ENCODE assay signal across 1 cellular context in the genomic region with DNA sequence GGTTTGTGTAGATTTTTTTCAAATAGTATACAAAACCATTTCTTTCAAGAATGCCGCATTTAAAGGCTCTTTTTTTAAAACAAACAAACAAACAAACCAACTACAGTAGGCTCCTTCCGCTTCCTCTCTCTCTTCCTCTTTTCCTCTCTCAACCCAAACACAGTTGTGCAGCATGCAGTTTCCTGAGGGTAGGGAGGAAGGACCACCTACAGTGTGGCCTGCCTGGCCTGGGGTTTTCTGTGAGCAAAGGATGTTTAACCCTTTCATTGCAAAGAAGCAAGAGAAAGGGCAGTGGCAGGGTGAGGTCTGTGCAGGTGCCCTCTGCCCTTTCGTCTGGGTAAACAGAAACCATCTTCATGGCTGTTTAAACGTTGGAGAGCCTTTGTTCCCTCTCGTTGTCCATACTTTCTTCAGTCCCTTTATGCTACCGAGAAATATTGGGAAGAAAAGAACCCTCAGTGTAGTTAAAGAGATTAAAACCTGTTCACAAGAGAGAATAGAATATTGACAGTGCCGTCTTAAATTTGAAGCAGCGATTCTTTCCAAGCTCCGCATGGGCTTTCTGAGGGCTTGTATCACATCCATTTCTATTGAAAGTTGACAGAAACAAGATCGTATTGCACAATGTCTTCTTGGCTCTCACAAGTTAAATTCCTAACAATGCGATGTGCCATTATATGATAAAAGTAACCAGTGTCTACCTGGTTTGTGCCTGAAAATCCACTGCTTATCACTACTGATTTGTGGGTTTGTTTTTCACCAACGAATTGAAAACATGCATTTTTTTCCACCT.
A peak's percentile ranks its signal among the peaks of the same experiment; 100 is the strongest.
TF ChIP-seq lines count a peak whose summit lies in the region.

No MANE protein-coding gene starts in this region.

TF ChIP-seq in H1, 55 proteins besides CTCF, POLR2A, EP300 and RAD21 (continued from another document):
- TF ChIP-seq TCF12 (IDR thresholded peaks at IDR 0.05; ENCODE audit: low read depth, low read length) (peak; percentile 82; the same call in 1 of the 2 replicates), TBP (IDR thresholded peaks at IDR 0.05; ENCODE audit: low read depth, low read length) (no peak), ZNF274 (IDR thresholded peaks at IDR 0.05; ENCODE audit: borderline replicate concordance, extremely low read depth, low read length) (no peak), YY1 (IDR thresholded peaks at IDR 0.05; ENCODE audit: low read depth, low read length) (0 out of 2 replicates have a peak, but pooled peaks have one; percentile 24)
- TF ChIP-seq, protein P1, sequence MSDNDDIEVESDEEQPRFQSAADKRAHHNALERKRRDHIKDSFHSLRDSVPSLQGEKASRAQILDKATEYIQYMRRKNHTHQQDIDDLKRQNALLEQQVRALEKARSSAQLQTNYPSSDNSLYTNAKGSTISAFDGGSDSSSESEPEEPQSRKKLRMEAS (IDR thresholded peaks at IDR 0.05): peak; percentile 29; the same call in 1 of the 2 replicates
